ENCODE assay signal across 14 cellular contexts in genomic region chr9:130382636-130383349, GRCh38.
"Had no signal": no experiment of that assay in that cellular context is flagged by ENCODE, and none has a peak within 500 bp of the region (broad histone marks: within the 10 kb centered on the region; RNA-seq: fewer than 3 reads in every experiment).

No MANE protein-coding gene starts in this region.

- ATAC-seq: activated CD8-positive, alpha-beta memory T cell treated with anti-CD3 and anti-CD28 coated beads, Interleukin-2, amount 10 ng/mL, durations not matched to agents 7 days and 5 days; gastroesophageal sphincter; heart right ventricle; left cardiac atrium; lower lobe of right lung; stimulated activated naive CD8-positive, alpha-beta T cell treated with anti-CD3 and anti-CD28 coated beads, Interleukin-15, Interleukin-2, amounts not matched to agents 100 U/mL and 50 U/mL, for 24 hours had no signal

- H3K4me3 Mint-ChIP-seq: activated CD4-positive, alpha-beta memory T cell treated with anti-CD3 and anti-CD28 coated beads for 36 hours; activated CD8-positive, alpha-beta memory T cell treated with anti-CD3 and anti-CD28 coated beads, Interleukin-2, amount 10 ng/mL, durations not matched to agents 7 days and 5 days; mesothelial cell of epicardium; nephron progenitor cell had no signal

- H3K9me3 Mint-ChIP-seq: activated CD4-positive, alpha-beta memory T cell treated with anti-CD3 and anti-CD28 coated beads for 36 hours; mesothelial cell of epicardium; nephron progenitor cell had no signal

- DNase-seq: activated CD4-positive, alpha-beta memory T cell treated with anti-CD3 and anti-CD28 coated beads for 36 hours; activated CD8-positive, alpha-beta memory T cell treated with anti-CD3 and anti-CD28 coated beads, Interleukin-2, amount 10 ng/mL, durations not matched to agents 7 days and 5 days; activated naive CD4-positive, alpha-beta T cell treated with anti-CD3 and anti-CD28 coated beads, Interleukin-2, amount 50 U/mL, for 16 hours; activated T-cell treated with anti-CD3 and anti-CD28 coated beads, Interleukin-2, amount 50 U/mL, for 1 hour; heart right ventricle; left cardiac atrium; lower lobe of right lung; nephron progenitor cell; stimulated activated naive CD8-positive, alpha-beta T cell treated with anti-CD3 and anti-CD28 coated beads, Interleukin-15, Interleukin-2, amounts not matched to agents 100 U/mL and 50 U/mL, for 24 hours; transverse colon; WERI-Rb-1 had no signal

- H3K4me1 Mint-ChIP-seq: activated CD8-positive, alpha-beta memory T cell treated with anti-CD3 and anti-CD28 coated beads, Interleukin-2, amount 10 ng/mL, durations not matched to agents 7 days and 5 days; mesothelial cell of epicardium had no signal

- H3K36me3 Mint-ChIP-seq: activated CD4-positive, alpha-beta memory T cell treated with anti-CD3 and anti-CD28 coated beads for 36 hours; activated CD8-positive, alpha-beta memory T cell treated with anti-CD3 and anti-CD28 coated beads, Interleukin-2, amount 10 ng/mL, durations not matched to agents 7 days and 5 days; mesothelial cell of epicardium had no signal

- H3K27me3 Mint-ChIP-seq: activated CD4-positive, alpha-beta memory T cell treated with anti-CD3 and anti-CD28 coated beads for 36 hours; activated CD8-positive, alpha-beta memory T cell treated with anti-CD3 and anti-CD28 coated beads, Interleukin-2, amount 10 ng/mL, durations not matched to agents 7 days and 5 days had no signal

- H3K27ac Mint-ChIP-seq: activated CD4-positive, alpha-beta memory T cell treated with anti-CD3 and anti-CD28 coated beads for 36 hours; activated CD8-positive, alpha-beta memory T cell treated with anti-CD3 and anti-CD28 coated beads, Interleukin-2, amount 10 ng/mL, durations not matched to agents 7 days and 5 days; mesothelial cell of epicardium; nephron progenitor cell; progenitor cell of endocrine pancreas had no signal
